24 cellular contexts compared by ENCODE assay signal in genomic region chr2:20986540-20986939, GRCh38. TPM values are rescaled to one million over a fixed set of nuclear protein-coding genes. Genes with fewer than 3 reads are reported as not detected.
DNase-seq lines count a peak whose midpoint lies in the region; ATAC-seq and TF ChIP-seq lines count a peak whose summit lies in the region.
"Had no signal": no experiment of that assay in that cellular context is flagged by ENCODE, and none has a peak within 500 bp of the region (broad histone marks: within the 10 kb centered on the region; RNA-seq: fewer than 3 reads in every experiment).

No MANE protein-coding gene starts in this region.

- TF ChIP-seq POLR2A in adrenal gland (IDR thresholded peaks at IDR 0.05) (no peak), sigmoid colon (IDR thresholded peaks at IDR 0.05) (no peak)

- no peaks in the 10 kb centered on the region for H3K9me3 Mint-ChIP-seq in type B pancreatic cell

- H3K27me3 Mint-ChIP-seq in type B pancreatic cell: peaks cover 23% of the 10 kb centered on the region

- peak overlapping the region; percentile 46 for H3K27ac Mint-ChIP-seq in type B pancreatic cell

- H3K4me3 ChIP-seq in adrenal gland (no peak overlapping the region), sigmoid colon (no peak overlapping the region), MG63 (no peak overlapping the region)
- H3K4me3 ChIP-seq: HAP-1, Peyer's patch had no signal

- H3K9me3 ChIP-seq in adrenal gland (replicated peaks in 1 of 3): no peaks in the 10 kb centered on the region
- H3K9me3 ChIP-seq in sigmoid colon: no peaks in the 10 kb centered on the region
- no peaks in the 10 kb centered on the region for H3K9me3 ChIP-seq in MG63
- H3K9me3 ChIP-seq: BE2C, HAP-1, Peyer's patch had no signal

- 51 to 66% (median 64%) methylated on average over 3 to 5 of the region's 5 CpGs for WGBS in adrenal gland, 4 donors
- 55 to 64% methylated on average over 5 of the region's 5 CpGs for WGBS in sigmoid colon, 2 donors

- intact Hi-C loops in adrenal gland (cut with DNase I) (no loop called here), sigmoid colon (cut with DNase I) (no loop called here)

- H3K36me3 Mint-ChIP-seq in type B pancreatic cell: no peaks in the 10 kb centered on the region
- H3K36me3 Mint-ChIP-seq: CD4-positive, CD25-positive, alpha-beta regulatory T cell had no signal

- no peak overlapping the region for H3K27ac ChIP-seq in adrenal gland
- peak overlapping the region; percentile 55 to 77 (median 62) for H3K27ac ChIP-seq in sigmoid colon
- H3K27ac ChIP-seq: HL-60, Peyer's patch had no signal

- peak; percentile 53 to 78 (median 63) for TF ChIP-seq EP300 in sigmoid colon (IDR thresholded peaks at IDR 0.05)

- ATAC-seq in HG02623 (IDR thresholded peaks at IDR 0.05; ENCODE audit: unreplicated experiment): no peak
- ATAC-seq in HG02588 (IDR thresholded peaks at IDR 0.05; ENCODE audit: unreplicated experiment): no peak
- no peak for ATAC-seq in GM21360 (IDR thresholded peaks at IDR 0.05; ENCODE audit: unreplicated experiment)

- DNase-seq in adrenal gland: peak in 4 of 7 donors; percentile 21 to 41 (median 22)
- peak; percentile 84 for DNase-seq in fibroblast of gingiva (ENCODE audit: low read depth)
- peak; percentile 83 for DNase-seq in sigmoid colon
- DNase-seq in type B pancreatic cell (ENCODE audit: extremely low spot score, unreplicated experiment): no peak
- DNase-seq in MG63: no peak
- DNase-seq: BE2C; CD4-positive, CD25-positive, alpha-beta regulatory T cell; COR-L47; DMS 273 treated with DMSO at 0.1 percent for 48 hours; DND-41; IMR-90; NCI-H1092; NCI-H146; NCI-H2029 treated with DMSO at 0.1 percent for 48 hours; NCI-H2171 treated with DMSO at 0.1 percent for 48 hours; Peyer's patch had no signal

- H3K4me3 Mint-ChIP-seq in type B pancreatic cell: no peak overlapping the region
- H3K4me3 Mint-ChIP-seq: CD4-positive, CD25-positive, alpha-beta regulatory T cell had no signal

- H3K4me1 Mint-ChIP-seq in type B pancreatic cell (ENCODE audit: unreplicated experiment): peaks cover 45% of the 10 kb centered on the region
- H3K4me1 Mint-ChIP-seq: CD4-positive, CD25-positive, alpha-beta regulatory T cell had no signal

- H3K27me3 ChIP-seq in adrenal gland (no peaks in the 10 kb centered on the region), sigmoid colon (no peaks in the 10 kb centered on the region), MG63 (no peaks in the 10 kb centered on the region)
- H3K27me3 ChIP-seq: BE2C, Peyer's patch had no signal

- H3K4me1 ChIP-seq in adrenal gland (replicated peaks in 1 of 2) (no peaks in the 10 kb centered on the region), sigmoid colon (peaks cover 0 to 77% (median 60%) of the 10 kb centered on the region in 4 donors)
- H3K4me1 ChIP-seq: BE2C, HAP-1, Peyer's patch had no signal

- no peaks in the 10 kb centered on the region for H3K36me3 ChIP-seq in adrenal gland (replicated peaks in 1 of 2)
- no peaks in the 10 kb centered on the region for H3K36me3 ChIP-seq in sigmoid colon
- no peaks in the 10 kb centered on the region for H3K36me3 ChIP-seq in MG63
- H3K36me3 ChIP-seq: BE2C, HAP-1, Peyer's patch had no signal

- no peak for TF ChIP-seq CTCF in adrenal gland (IDR thresholded peaks at IDR 0.05)
- TF ChIP-seq CTCF in sigmoid colon (IDR thresholded peaks at IDR 0.05): no peak
- TF ChIP-seq CTCF in type B pancreatic cell (conservative IDR thresholded peaks at IDR 0.05): no peak

RNA-seq across cellular contexts. Expression of gene APOB, which starts 57.3 kb away (rescaled TPM):
- total RNA-seq in adrenal gland: 1 to 10 TPM in 2 of 8 donors, under 1 TPM in 5, not detected in 1; under 0.01 to 1.9 (median 0.18) TPM
- polyA plus RNA-seq in adrenal gland: under 1 TPM; 0.03 to 0.20 (median 0.08) TPM
- total RNA-seq in sigmoid colon: 1 to 10 TPM in 3 of 4 donors, under 1 TPM in 1; 0.16 to 3.6 (median 1.7) TPM
- polyA plus RNA-seq in sigmoid colon: under 1 TPM in 2 of 3 donors, not detected in 1; under 0.01 to 0.12 TPM
- 19.6 and 70.3 TPM in 2 replicates for total RNA-seq in type B pancreatic cell (ENCODE audit: low replicate concordance)
- total RNA-seq in MG63 (2014; rRNA removed; shearing (Covaris generic); ENCODE audit: low replicate concordance): not detected in 2 replicates
- total RNA-seq: A172; CD4-positive, CD25-positive, alpha-beta regulatory T cell; MCF 10A; NCI-H460 had no signal
- polyA plus RNA-seq: CD4-positive, CD25-positive, alpha-beta regulatory T cell; IMR-90 had no signal

Comparison
In these comparisons a context has a peak if more than half of its experiments do, and no peak if none do; other contexts are left out.
1. DNase-seq: peak in adrenal gland (4 of 7), fibroblast of gingiva (single experiment) and sigmoid colon (single experiment); none in type B pancreatic cell (single experiment) and MG63 (single experiment).
2. H3K27ac ChIP-seq: peak in sigmoid colon (4 of 4); none in adrenal gland (0 of 5).